In the genomic region with DNA sequence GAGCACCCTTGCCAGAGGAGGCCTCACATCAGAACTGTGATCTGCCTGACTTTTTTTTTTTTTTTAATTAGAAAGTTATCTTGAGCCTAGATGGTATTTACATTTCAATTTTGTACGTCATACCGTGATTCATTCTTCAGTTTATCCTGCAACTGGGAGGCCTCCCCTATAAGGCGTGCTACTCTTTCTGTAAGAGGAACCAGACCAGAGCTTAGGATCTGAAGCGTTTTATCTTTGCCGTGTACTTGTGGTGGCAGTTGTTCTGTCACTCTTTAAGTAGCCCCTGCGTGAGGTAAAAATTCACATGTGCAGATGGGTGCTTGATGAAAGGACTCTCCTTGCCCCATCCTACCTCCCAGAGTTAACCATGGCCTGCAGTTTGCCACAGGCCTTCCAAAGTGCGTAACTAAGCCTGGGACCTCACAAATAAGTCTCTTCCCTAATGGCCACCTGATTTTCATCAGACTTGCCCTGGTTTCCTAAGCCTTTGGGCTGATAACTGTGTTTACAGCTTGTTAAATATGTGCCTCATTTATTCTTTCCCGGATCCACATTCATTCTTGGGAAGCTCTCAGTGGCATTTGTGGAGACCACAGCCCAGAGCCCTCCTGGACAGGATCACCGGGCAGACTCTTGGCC, we compare ENCODE assay signal across 12 cellular contexts.
DNase-seq lines count a peak whose midpoint lies in the region; ATAC-seq and TF ChIP-seq lines count a peak whose summit lies in the region.
"Had no signal": no experiment of that assay in that cellular context is flagged by ENCODE, and none has a peak within 500 bp of the region (broad histone marks: within the 10 kb centered on the region; RNA-seq: fewer than 3 reads in every experiment).

No MANE protein-coding gene starts in this region.

- H3K9me3 Mint-ChIP-seq in endodermal cell = no peaks in the 10 kb centered on the region
- no peaks in the 10 kb centered on the region for H3K9me3 Mint-ChIP-seq in nephron progenitor cell
- H3K9me3 Mint-ChIP-seq in activated T-helper 1 cell treated with anti-CD3 and anti-CD28 coated beads, Interleukin-12 subunit alpha, Interleukin-12 subunit beta, Interleukin-2, Interleukin-4 antibody, amounts not matched to agents 30 ng/mL and 10 ng/mL and 1 ng/mL, durations not matched to agents 14 hours and 24 hours and 36 hours = no peaks in the 10 kb centered on the region

- H3K36me3 Mint-ChIP-seq in endodermal cell (ENCODE audit: low read depth) = peaks cover 6% of the 10 kb centered on the region
- H3K36me3 Mint-ChIP-seq in nephron progenitor cell (ENCODE audit: low read depth) = peaks cover 5% of the 10 kb centered on the region
- no peaks in the 10 kb centered on the region for H3K36me3 Mint-ChIP-seq in activated T-helper 1 cell treated with anti-CD3 and anti-CD28 coated beads, Interleukin-12 subunit alpha, Interleukin-12 subunit beta, Interleukin-2, Interleukin-4 antibody, amounts not matched to agents 30 ng/mL and 10 ng/mL and 1 ng/mL, durations not matched to agents 14 hours and 24 hours and 36 hours (ENCODE audit: low read depth)

- H4K20me1 ChIP-seq in BLaER1 treated with 17β-estradiol and CSF1 and Interleukin-3, amounts not matched to agents 10 nM and 100 nM = peaks cover 0 to 89% (median 0%) of the 10 kb centered on the region in 11 experiments; a peak in 7 of 22 replicates

- H3K27ac Mint-ChIP-seq in endodermal cell = peak overlapping the region; percentile 87
- H3K27ac Mint-ChIP-seq in nephron progenitor cell = peak overlapping the region; percentile 32
- no peak overlapping the region for H3K27ac Mint-ChIP-seq in activated T-helper 1 cell treated with anti-CD3 and anti-CD28 coated beads, Interleukin-12 subunit alpha, Interleukin-12 subunit beta, Interleukin-2, Interleukin-4 antibody, amounts not matched to agents 30 ng/mL and 10 ng/mL and 1 ng/mL, durations not matched to agents 14 hours and 24 hours and 36 hours

- H3K27ac ChIP-seq in BLaER1 treated with 17β-estradiol and CSF1 and Interleukin-3, amounts not matched to agents 10 nM and 100 nM = peak overlapping the region in 5 of 11 experiments; percentile 19 to 56 (median 29); a peak in 6 of 22 replicates
- no peak overlapping the region for H3K27ac ChIP-seq in endodermal cell (ENCODE audit: low read depth, low read length)

- intact Hi-C loops in activated T-helper 1 cell treated with anti-CD3 and anti-CD28 coated beads, Interleukin-12 subunit alpha, Interleukin-12 subunit beta, Interleukin-2, Interleukin-4 antibody, amounts not matched to agents 30 ng/mL and 10 ng/mL and 1 ng/mL, durations not matched to agents 14 hours and 24 hours and 36 hours (cut with micrococcal nuclease) = no loop called here
- intact Hi-C loops in mucosa of descending colon (cut with DNase I, micrococcal nuclease) = no loop called here

- no peaks in the 10 kb centered on the region for H3K9me3 ChIP-seq in BLaER1 treated with 17β-estradiol and CSF1 and Interleukin-3, amounts not matched to agents 10 nM and 100 nM (replicated peaks in 1 of 11)
- H3K9me3 ChIP-seq in endodermal cell (ENCODE audit: control insufficient read depth, low read length) = no peaks in the 10 kb centered on the region
- H3K9me3 ChIP-seq in mucosa of descending colon = no peaks in the 10 kb centered on the region
- H3K9me3 ChIP-seq: thoracic aorta had no signal

- DNase-seq in NCI-H460 (ENCODE audit: extremely low read depth, low read depth) (peak; percentile 78), endodermal cell (no peak), nephron progenitor cell (no peak), NCI-H526 (lab: John Stamatoyannopoulos, UW) (no peak), mucosa of descending colon (no peak)
- no peak for DNase-seq in activated T-helper 1 cell treated with anti-CD3 and anti-CD28 coated beads, Interleukin-12 subunit alpha, Interleukin-12 subunit beta, Interleukin-2, Interleukin-4 antibody, amounts not matched to agents 30 ng/mL and 10 ng/mL and 1 ng/mL, durations not matched to agents 14 hours and 24 hours and 36 hours (ENCODE audit: low spot score)
- DNase-seq: DMS 273 treated with DMSO at 0.1 percent for 48 hours, KG1, NCI-H774 had no signal

- TF ChIP-seq CTCF in endodermal cell (conservative IDR thresholded peaks at IDR 0.05) (no peak), nephron progenitor cell (IDR thresholded peaks at IDR 0.05) (no peak), mucosa of descending colon (IDR thresholded peaks at IDR 0.05) (no peak)

- H3K4me1 Mint-ChIP-seq in endodermal cell = peaks cover 37% of the 10 kb centered on the region
- H3K4me1 Mint-ChIP-seq in nephron progenitor cell = peaks cover 20% of the 10 kb centered on the region
- H3K4me1 Mint-ChIP-seq in activated T-helper 1 cell treated with anti-CD3 and anti-CD28 coated beads, Interleukin-12 subunit alpha, Interleukin-12 subunit beta, Interleukin-2, Interleukin-4 antibody, amounts not matched to agents 30 ng/mL and 10 ng/mL and 1 ng/mL, durations not matched to agents 14 hours and 24 hours and 36 hours (ENCODE audit: low read depth) = no peaks in the 10 kb centered on the region

- H3K4me1 ChIP-seq in BLaER1 treated with 17β-estradiol and CSF1 and Interleukin-3, amounts not matched to agents 10 nM and 100 nM = peaks cover 30 to 100% (median 72%) of the 10 kb centered on the region in 10 experiments
- H3K4me1 ChIP-seq in endodermal cell (ENCODE audit: control insufficient read depth, insufficient read depth, low read length) (peaks cover 17% of the 10 kb centered on the region), mucosa of descending colon (ENCODE audit: low read depth) (peaks cover 1% of the 10 kb centered on the region)

- peaks cover 0 to 100% (median 72%) of the 10 kb centered on the region in 11 experiments; a peak in 14 of 22 replicates for H3K36me3 ChIP-seq in BLaER1 treated with 17β-estradiol and CSF1 and Interleukin-3, amounts not matched to agents 10 nM and 100 nM
- H3K36me3 ChIP-seq in endodermal cell (ENCODE audit: control insufficient read depth, insufficient read depth, low read length) (no peaks in the 10 kb centered on the region), mucosa of descending colon (ENCODE audit: low read depth) (no peaks in the 10 kb centered on the region)
- H3K36me3 ChIP-seq: thoracic aorta had no signal

- H3K27me3 ChIP-seq in BLaER1 treated with 17β-estradiol and CSF1 and Interleukin-3, amounts not matched to agents 10 nM and 100 nM = peaks cover 0 to 21% (median 0%) of the 10 kb centered on the region in 11 experiments; a peak in 4 of 22 replicates
- H3K27me3 ChIP-seq in endodermal cell (ENCODE audit: control insufficient read depth, insufficient read depth, low read length, poor library complexity, severe bottlenecking) = peaks cover 38% of the 10 kb centered on the region

- peaks cover 49% of the 10 kb centered on the region for H3K27me3 Mint-ChIP-seq in endodermal cell (ENCODE audit: insufficient read depth)
- peaks cover 2% of the 10 kb centered on the region for H3K27me3 Mint-ChIP-seq in nephron progenitor cell (ENCODE audit: low read depth, poor library complexity)
- H3K27me3 Mint-ChIP-seq in activated T-helper 1 cell treated with anti-CD3 and anti-CD28 coated beads, Interleukin-12 subunit alpha, Interleukin-12 subunit beta, Interleukin-2, Interleukin-4 antibody, amounts not matched to agents 30 ng/mL and 10 ng/mL and 1 ng/mL, durations not matched to agents 14 hours and 24 hours and 36 hours (ENCODE audit: insufficient read depth) = peaks cover 5% of the 10 kb centered on the region

- peak overlapping the region in 1 of 10 experiments; percentile 94; a peak in 1 of 20 replicates for H3K4me3 ChIP-seq in BLaER1 treated with 17β-estradiol and CSF1 and Interleukin-3, amounts not matched to agents 10 nM and 100 nM
- H3K4me3 ChIP-seq in endodermal cell (ENCODE audit: low read length) = no peak overlapping the region
- H3K4me3 ChIP-seq in mucosa of descending colon = no peak overlapping the region

- ATAC-seq in HG03378 (IDR thresholded peaks at IDR 0.05; ENCODE audit: unreplicated experiment) = no peak
- no peak for ATAC-seq in mucosa of descending colon

- peak overlapping the region in 3 of 11 experiments; percentile 3 to 34 (median 16); a peak in 1 of 22 replicates for H3K9ac ChIP-seq in BLaER1 treated with 17β-estradiol and CSF1 and Interleukin-3, amounts not matched to agents 10 nM and 100 nM
- H3K9ac ChIP-seq in endodermal cell (ENCODE audit: extremely low read depth, low read length, poor library complexity, severe bottlenecking) = no peak overlapping the region

- H3K4me3 Mint-ChIP-seq in endodermal cell = no peak overlapping the region
- no peak overlapping the region for H3K4me3 Mint-ChIP-seq in nephron progenitor cell
- no peak overlapping the region for H3K4me3 Mint-ChIP-seq in activated T-helper 1 cell treated with anti-CD3 and anti-CD28 coated beads, Interleukin-12 subunit alpha, Interleukin-12 subunit beta, Interleukin-2, Interleukin-4 antibody, amounts not matched to agents 30 ng/mL and 10 ng/mL and 1 ng/mL, durations not matched to agents 14 hours and 24 hours and 36 hours

- 88% methylated on average over 8 to 9 of the region's 9 CpGs for WGBS in endodermal cell (ENCODE audit: insufficient coverage in 1 of 2, insufficient read length in 1 of 2), 2 experiments

- peak overlapping the region; percentile 16 to 99 (median 92); a peak in 21 of 22 replicates for H3K4me2 ChIP-seq in BLaER1 treated with 17β-estradiol and CSF1 and Interleukin-3, amounts not matched to agents 10 nM and 100 nM
